In genomic region chr12:102043928-102044327, GRCh38 we compare ENCODE assay signal across 12 cellular contexts.
DNase-seq lines count a peak whose midpoint lies in the region; ATAC-seq lines count a peak whose summit lies in the region.
"Had no signal": no experiment of that assay in that cellular context is flagged by ENCODE, and none has a peak within 500 bp of the region (broad histone marks: within the 10 kb centered on the region; RNA-seq: fewer than 3 reads in every experiment).

No MANE protein-coding gene starts in this region.

- peak; percentile 11 for DNase-seq in NCI-H2107 treated with DMSO at 0.1 percent for 48 hours (lab: John Stamatoyannopoulos, UW; ENCODE audit: unreplicated experiment)
- no peak for DNase-seq in NCI-H2107 (lab: John Stamatoyannopoulos, UW)
- DNase-seq in NCI-H2081 (lab: John Stamatoyannopoulos, UW), result no peak
- DNase-seq in EL, result no peak
- no peak for DNase-seq in NCI-H226
- DNase-seq: NCI-H1930, upper lobe of left lung had no signal

- ATAC-seq in GM19467 (IDR thresholded peaks at IDR 0.05; ENCODE audit: unreplicated experiment), result peak; percentile 67
- peak; percentile 96 for ATAC-seq in HG03045 (IDR thresholded peaks at IDR 0.05; ENCODE audit: unreplicated experiment)
- ATAC-seq: SK-N-SH treated with all-trans-retinoic acid at 6 μM for 48 hours had no signal

- peak overlapping the region; percentile 80 for H3K27ac Mint-ChIP-seq in activated naive CD8-positive, alpha-beta T cell

- no peaks in the 10 kb centered on the region for H3K27me3 Mint-ChIP-seq in activated naive CD8-positive, alpha-beta T cell

- H3K9me3 Mint-ChIP-seq in activated naive CD8-positive, alpha-beta T cell (ENCODE audit: low read depth), result no peaks in the 10 kb centered on the region
- H3K9me3 Mint-ChIP-seq: neural crest cell had no signal

- H3K4me1 Mint-ChIP-seq in activated naive CD8-positive, alpha-beta T cell (ENCODE audit: low read depth), result peaks cover 18% of the 10 kb centered on the region
- H3K4me1 Mint-ChIP-seq: neural crest cell had no signal

- H3K36me3 Mint-ChIP-seq in activated naive CD8-positive, alpha-beta T cell, result peaks cover 6% of the 10 kb centered on the region

- H3K4me3 Mint-ChIP-seq in activated naive CD8-positive, alpha-beta T cell, result peak overlapping the region; percentile 33
- H3K4me3 Mint-ChIP-seq: neural crest cell had no signal
